2 cellular contexts compared by ENCODE assay signal in genomic region chr11:11842426-11843008, GRCh38.
TF ChIP-seq lines count a peak whose summit lies in the region.

No MANE protein-coding gene starts in this region.

TF ChIP-seq in GM23338, 12 proteins besides CTCF, POLR2A, EP300 and RAD21 (continued from another document):
- TF ChIP-seq REST (IDR thresholded peaks at IDR 0.05; ENCODE audit: unreplicated experiment) (no peak), EZH2 (IDR thresholded peaks at IDR 0.05; ENCODE audit: low read depth, unreplicated experiment) (no peak), CREB1 (CRISPR knock-in tag; IDR thresholded peaks at IDR 0.05; ENCODE audit: low read depth) (no peak), NANOG (IDR thresholded peaks at IDR 0.05; ENCODE audit: borderline replicate concordance) (no peak), JUNB (IDR thresholded peaks at IDR 0.05; ENCODE audit: unreplicated experiment) (no peak), POLR2AphosphoS5 (IDR thresholded peaks at IDR 0.05; ENCODE audit: low read depth) (no peak), STAT1 (IDR thresholded peaks at IDR 0.05; ENCODE audit: unreplicated experiment) (no peak), ZNF462 (CRISPR knock-in tag; IDR thresholded peaks at IDR 0.05) (no peak), ZNF114 (CRISPR knock-in tag; IDR thresholded peaks at IDR 0.05) (no peak)

TF ChIP-seq in K562, 482 proteins besides CTCF, POLR2A, EP300 and RAD21 (continued from another document and continues in another):
- no peak for TF ChIP-seq ZNF449 (CRISPR knock-in tag; IDR thresholded peaks at IDR 0.05)
- no peak; the same call in 1 of the 2 replicates for TF ChIP-seq MTA1 (IDR thresholded peaks at IDR 0.05; ENCODE audit: borderline replicate concordance)
- no peak for TF ChIP-seq PBX2 (CRISPR knock-in tag; IDR thresholded peaks at IDR 0.05; ENCODE audit: low read depth)
- peak; percentile 22; the same call in 1 of the 2 replicates for TF ChIP-seq PBX2 (tag; conservative IDR thresholded peaks at IDR 0.05; ENCODE audit: low read depth)
- no peak for TF ChIP-seq HCFC1 (IDR thresholded peaks at IDR 0.05; ENCODE audit: low read depth, low read length)
- no peak for TF ChIP-seq SREBF1 (IDR thresholded peaks at IDR 0.05; ENCODE audit: borderline replicate concordance, low read depth, low read length)
- no peak for TF ChIP-seq KDM4B (IDR thresholded peaks at IDR 0.05; ENCODE audit: borderline replicate concordance in 2 of 2, low read depth in 1 of 2)
- no peak for TF ChIP-seq MNT (conservative IDR thresholded peaks at IDR 0.05)
- TF ChIP-seq HOXB6 (CRISPR knock-in tag; IDR thresholded peaks at IDR 0.05; ENCODE audit: borderline replicate concordance), result no peak
- no peak for TF ChIP-seq MCM2 (IDR thresholded peaks at IDR 0.05; ENCODE audit: low read depth)
- no peak for TF ChIP-seq ZNF699 (CRISPR knock-in tag; IDR thresholded peaks at IDR 0.05; ENCODE audit: insufficient replicate concordance)
- no peak for TF ChIP-seq UBTF (IDR thresholded peaks at IDR 0.05; ENCODE audit: borderline replicate concordance in 1 of 2, low read depth in 2 of 2, low read length in 2 of 2)
- TF ChIP-seq CHAMP1 (IDR thresholded peaks at IDR 0.05), result no peak
- no peak for TF ChIP-seq JUND (IDR thresholded peaks at IDR 0.05; ENCODE audit: borderline replicate concordance, low read depth, low read length)
- TF ChIP-seq JUND (tag; IDR thresholded peaks at IDR 0.05; ENCODE audit: borderline replicate concordance, low read depth, low read length), result no peak
- peak; percentile 68; the same call in 1 of the 2 replicates for TF ChIP-seq POLR2AphosphoS5 (IDR thresholded peaks at IDR 0.05; ENCODE audit: control insufficient read depth, insufficient read depth, low read depth, low read length)
- TF ChIP-seq CTCFL (IDR thresholded peaks at IDR 0.05; ENCODE audit: borderline replicate concordance, insufficient read depth, low read depth, low read length, poor library complexity, severe bottlenecking), result no peak
- TF ChIP-seq ZFPM2 (CRISPR knock-in tag; IDR thresholded peaks at IDR 0.05), result no peak
- TF ChIP-seq BRD9 (IDR thresholded peaks at IDR 0.05; ENCODE audit: low read depth, partially characterized antibody), result peak; percentile 33
- TF ChIP-seq IFI16 (CRISPR knock-in tag; IDR thresholded peaks at IDR 0.05), result no peak
- TF ChIP-seq ZNF354B (CRISPR knock-in tag; IDR thresholded peaks at IDR 0.05), result no peak
- no peak for TF ChIP-seq NCOA2 (IDR thresholded peaks at IDR 0.05; ENCODE audit: partially characterized antibody in 2 of 2)
- no peak for TF ChIP-seq GATAD2B (IDR thresholded peaks at IDR 0.05; ENCODE audit: borderline replicate concordance)
- peak; percentile 15 for TF ChIP-seq POLR2B (IDR thresholded peaks at IDR 0.05; ENCODE audit: low read depth, partially characterized antibody)
- TF ChIP-seq SMAD2 (IDR thresholded peaks at IDR 0.05; ENCODE audit: low read depth, low read length), result no peak
- TF ChIP-seq CCNT2 (IDR thresholded peaks at IDR 0.05; ENCODE audit: borderline replicate concordance, extremely low read depth, insufficient read length, low read depth, low read length), result no peak
- 0 out of 2 replicates have a peak, but pooled peaks have one; percentile 34 for TF ChIP-seq ZNF589 (CRISPR knock-in tag; IDR thresholded peaks at IDR 0.05; ENCODE audit: low read depth)
- no peak for TF ChIP-seq ASH1L (IDR thresholded peaks at IDR 0.05; ENCODE audit: borderline replicate concordance, low read depth, partially characterized antibody)
- no peak for TF ChIP-seq NCOA1 (IDR thresholded peaks at IDR 0.05; ENCODE audit: low read depth)
- TF ChIP-seq FOXO4 (CRISPR knock-in tag; IDR thresholded peaks at IDR 0.05), result no peak
- no peak for TF ChIP-seq BRCA1 (IDR thresholded peaks at IDR 0.05)
- TF ChIP-seq BRCA1 (CRISPR knock-in tag; IDR thresholded peaks at IDR 0.05), result no peak
- TF ChIP-seq ZEB2 (IDR thresholded peaks at IDR 0.05), result no peak
- no peak for TF ChIP-seq POLR3A (IDR thresholded peaks at IDR 0.05; ENCODE audit: borderline replicate concordance, extremely low read depth, insufficient read depth, insufficient read length)
- TF ChIP-seq KLF10 (CRISPR knock-in tag; IDR thresholded peaks at IDR 0.05), result no peak
- no peak for TF ChIP-seq ZNF431 (CRISPR knock-in tag; IDR thresholded peaks at IDR 0.05)
